Comparison of ENCODE assay signal across 14 cellular contexts in genomic region chr11:75626692-75627536, GRCh38. TPM values are rescaled to one million over a fixed set of nuclear protein-coding genes. Genes with fewer than 3 reads are reported as not detected.
DNase-seq lines count a peak whose midpoint lies in the region; ATAC-seq and TF ChIP-seq lines count a peak whose summit lies in the region.
"Had no signal": no experiment of that assay in that cellular context is flagged by ENCODE, and none has a peak within 500 bp of the region (broad histone marks: within the 10 kb centered on the region; RNA-seq: fewer than 3 reads in every experiment).

No MANE protein-coding gene starts in this region.

- H3K36me3 ChIP-seq in ACC112 (ENCODE audit: insufficient read depth, low read length) (no peaks in the 10 kb centered on the region), adipocyte (ENCODE audit: control insufficient read depth, insufficient read depth, low read length, severe bottlenecking) (no peaks in the 10 kb centered on the region), heart right ventricle (no peaks in the 10 kb centered on the region)
- H3K36me3 ChIP-seq: tibial nerve, WERI-Rb-1 had no signal

- H3K9ac ChIP-seq in adipocyte (ENCODE audit: low read length) = no peak overlapping the region

- H3K4me1 ChIP-seq in ACC112 (ENCODE audit: control insufficient read depth, insufficient read depth, low read length, unreplicated experiment) = peaks cover 26% of the 10 kb centered on the region
- H3K4me1 ChIP-seq in adipocyte (ENCODE audit: control insufficient read depth, insufficient read depth, low read length) = peaks cover 20% of the 10 kb centered on the region
- peaks cover 0 to 2% (median 0%) of the 10 kb centered on the region in 9 donors for H3K4me1 ChIP-seq in heart right ventricle
- H3K4me1 ChIP-seq: tibial nerve had no signal

- H3K9me3 ChIP-seq in adipocyte (ENCODE audit: control insufficient read depth, low read length) (no peaks in the 10 kb centered on the region), heart right ventricle (no peaks in the 10 kb centered on the region)
- H3K9me3 ChIP-seq: tibial nerve had no signal

- intact Hi-C loops in heart right ventricle (cut with DNase I) = no loop called here

- no peak for ATAC-seq in HG03432 (IDR thresholded peaks at IDR 0.05; ENCODE audit: unreplicated experiment)
- no peak for ATAC-seq in GM18517 (IDR thresholded peaks at IDR 0.05; ENCODE audit: unreplicated experiment)
- no peak for ATAC-seq in heart right ventricle
- ATAC-seq: activated CD8-positive, alpha-beta memory T cell treated with anti-CD3 and anti-CD28 coated beads, Interleukin-2, amount 10 ng/mL, durations not matched to agents 7 days and 5 days had no signal

- 88 to 90% methylated on average over 9 of the region's 9 CpGs for WGBS in heart right ventricle, 2 donors

- H3K27me3 ChIP-seq in ACC112 (ENCODE audit: insufficient read depth, low read length) = 0 out of 2 replicates have a peak, but pooled peaks cover 3% of the 10 kb centered on the region
- H3K27me3 ChIP-seq in adipocyte (replicated peaks; ENCODE audit: control insufficient read depth, insufficient read depth, low read length) = no peaks in the 10 kb centered on the region
- H3K27me3 ChIP-seq in heart right ventricle = no peaks in the 10 kb centered on the region
- H3K27me3 ChIP-seq: tibial nerve had no signal

- DNase-seq in HT1080 (ENCODE audit: low read depth) = peak; percentile 57
- DNase-seq in adipocyte (ENCODE audit: low read depth) = peak; percentile 59
- peak; percentile 53 for DNase-seq in kidney tubule cell (ENCODE audit: low spot score)
- DNase-seq in NCI-H1694 treated with DMSO at 0.1 percent for 48 hours (lab: John Stamatoyannopoulos, UW) = no peak
- no peak for DNase-seq in heart right ventricle
- DNase-seq: activated CD8-positive, alpha-beta memory T cell treated with anti-CD3 and anti-CD28 coated beads, Interleukin-2, amount 10 ng/mL, durations not matched to agents 7 days and 5 days; activated naive CD4-positive, alpha-beta T cell treated with anti-CD3 and anti-CD28 coated beads, Interleukin-2, amount 50 U/mL, for 16 hours; NCI-H1436 treated with DMSO at 0.1 percent for 48 hours; WERI-Rb-1 had no signal

- H2AFZ ChIP-seq in ACC112 (ENCODE audit: low read length, unreplicated experiment) = peak overlapping the region; percentile 19

- no peak for TF ChIP-seq CTCF in heart right ventricle (IDR thresholded peaks at IDR 0.05)

- H3K4me3 ChIP-seq in ACC112 (ENCODE audit: low read depth, low read length) = peak overlapping the region; percentile 6; the same call in 1 of the 2 replicates
- no peak overlapping the region for H3K4me3 ChIP-seq in adipocyte (ENCODE audit: low read length)
- H3K4me3 ChIP-seq in heart right ventricle = no peak overlapping the region
- H3K4me3 ChIP-seq: tibial nerve had no signal

- peak overlapping the region; percentile 80 for H3K27ac ChIP-seq in ACC112 (ENCODE audit: low read depth, low read length)
- H3K27ac ChIP-seq in heart right ventricle = no peak overlapping the region
- H3K27ac ChIP-seq: epithelial cell of prostate, tibial nerve, WERI-Rb-1 had no signal

- H3K79me2 ChIP-seq in ACC112 (ENCODE audit: control insufficient read depth, insufficient read depth, low read length, unreplicated experiment) = no peaks in the 10 kb centered on the region

RNA-seq across cellular contexts. Expression of gene MAP6, which starts 41.9 kb away (rescaled TPM):
- total RNA-seq in HT1080 (2014; rRNA removed; shearing (Covaris generic)) = 0.10 and 0.40 TPM in 2 replicates
- 0.19 and 0.22 TPM in 2 replicates for polyA plus RNA-seq in HT1080 (2015; cell fraction: cytosol; rRNA removed)
- polyA plus RNA-seq in HT1080 (2015; cell fraction: nucleus; rRNA removed) = 0.24 and 0.48 TPM in 2 replicates
- 1 to 10 TPM; 1.9 to 9.1 (median 6.1) TPM for total RNA-seq in heart right ventricle
- polyA plus RNA-seq in heart right ventricle = 1 to 10 TPM; 1.2 to 1.7 TPM

Comparison
In these comparisons a context has a peak if more than half of its experiments do, and no peak if none do; other contexts are left out.
1. DNase-seq: peak in HT1080 (single experiment), adipocyte (single experiment) and kidney tubule cell (single experiment); none in NCI-H1694 treated with DMSO at 0.1 percent for 48 hours (single experiment) and heart right ventricle (0 of 2).